In the genomic region with DNA sequence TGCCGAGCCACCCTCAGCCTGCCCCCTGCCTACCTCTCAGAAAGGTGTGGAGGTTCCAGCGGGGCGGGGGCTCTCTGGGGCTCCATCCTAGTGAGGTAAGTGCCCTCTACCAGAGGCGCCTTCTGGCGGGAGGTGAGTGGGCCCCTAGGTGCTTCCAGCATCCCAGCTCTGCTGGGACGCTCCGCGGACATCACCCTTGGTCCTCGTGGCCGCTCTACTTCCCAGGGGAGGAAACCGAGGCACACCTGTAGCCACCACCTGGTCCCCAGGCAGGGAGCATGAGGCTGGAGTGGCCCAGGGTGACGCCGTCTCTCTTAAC, we compare ENCODE assay signal across 9 cellular contexts. TPM values are rescaled to one million over a fixed set of nuclear protein-coding genes. Genes with fewer than 3 reads are reported as not detected.
DNase-seq lines count a peak whose midpoint lies in the region; ATAC-seq lines count a peak whose summit lies in the region.
"Had no signal": no experiment of that assay in that cellular context is flagged by ENCODE, and none has a peak within 500 bp of the region (broad histone marks: within the 10 kb centered on the region; RNA-seq: fewer than 3 reads in every experiment).

No MANE protein-coding gene starts in this region.

- CTCF ChIA-PET in activated CD8-positive, alpha-beta T cell treated with anti-CD3 and anti-CD28 coated beads, Interleukin-2, amount 10 ng/mL, durations not matched to agents 7 days and 5 days (lab: Charles Lee) = no interaction called here

- H3K4me3 Mint-ChIP-seq in activated CD8-positive, alpha-beta T cell treated with anti-CD3 and anti-CD28 coated beads, Interleukin-2, amount 10 ng/mL, durations not matched to agents 7 days and 5 days = peak overlapping the region; percentile 70
- peak overlapping the region; percentile 45 to 74 (median 58) for H3K4me3 Mint-ChIP-seq in immature natural killer cell
- peak overlapping the region; percentile 83 to 84 for H3K4me3 Mint-ChIP-seq in stimulated activated naive B cell treated with anti-CD40 and anti-IgM and Interleukin-4, amounts not matched to agents 10 μg/mL and 1 μg/mL and 100 μg/mL, for 72 hours

- ATAC-seq in activated CD8-positive, alpha-beta T cell treated with anti-CD3 and anti-CD28 coated beads, Interleukin-2, amount 10 ng/mL, durations not matched to agents 7 days and 5 days = no peak
- no peak for ATAC-seq in stimulated activated naive B cell treated with anti-CD40 and anti-IgM and Interleukin-4, amounts not matched to agents 10 μg/mL and 1 μg/mL and 100 μg/mL, for 72 hours (replicated peaks)

- peaks cover 9% of the 10 kb centered on the region for H3K36me3 Mint-ChIP-seq in activated CD8-positive, alpha-beta T cell treated with anti-CD3 and anti-CD28 coated beads, Interleukin-2, amount 10 ng/mL, durations not matched to agents 7 days and 5 days (ENCODE audit: low read depth)
- H3K36me3 Mint-ChIP-seq in immature natural killer cell = no peaks in the 10 kb centered on the region
- H3K36me3 Mint-ChIP-seq in stimulated activated naive B cell treated with anti-CD40 and anti-IgM and Interleukin-4, amounts not matched to agents 10 μg/mL and 1 μg/mL and 100 μg/mL, for 72 hours = peaks cover 7 to 10% of the 10 kb centered on the region in 2 donors

- no peaks in the 10 kb centered on the region for H3K27me3 Mint-ChIP-seq in activated CD8-positive, alpha-beta T cell treated with anti-CD3 and anti-CD28 coated beads, Interleukin-2, amount 10 ng/mL, durations not matched to agents 7 days and 5 days (ENCODE audit: low read depth)
- peaks cover 0 to 2% (median 0%) of the 10 kb centered on the region in 3 donors for H3K27me3 Mint-ChIP-seq in immature natural killer cell (ENCODE audit: low read depth in 3 of 3)
- H3K27me3 Mint-ChIP-seq in stimulated activated naive B cell treated with anti-CD40 and anti-IgM and Interleukin-4, amounts not matched to agents 10 μg/mL and 1 μg/mL and 100 μg/mL, for 72 hours = no peaks in the 10 kb centered on the region

- H3K9me3 Mint-ChIP-seq in activated CD8-positive, alpha-beta T cell treated with anti-CD3 and anti-CD28 coated beads, Interleukin-2, amount 10 ng/mL, durations not matched to agents 7 days and 5 days (ENCODE audit: insufficient read depth) = no peaks in the 10 kb centered on the region
- H3K9me3 Mint-ChIP-seq in immature natural killer cell = no peaks in the 10 kb centered on the region
- H3K9me3 Mint-ChIP-seq in stimulated activated naive B cell treated with anti-CD40 and anti-IgM and Interleukin-4, amounts not matched to agents 10 μg/mL and 1 μg/mL and 100 μg/mL, for 72 hours = no peaks in the 10 kb centered on the region

- peak; percentile 32 for DNase-seq in NCI-H2171 treated with DMSO at 0.1 percent for 48 hours (lab: John Stamatoyannopoulos, UW)
- no peak for DNase-seq in NCI-H2171 (lab: John Stamatoyannopoulos, UW)
- no peak for DNase-seq in activated CD8-positive, alpha-beta T cell treated with anti-CD3 and anti-CD28 coated beads, Interleukin-2, amount 10 ng/mL, durations not matched to agents 7 days and 5 days
- DNase-seq in immature natural killer cell = no peak
- DNase-seq in stimulated activated naive B cell treated with anti-CD40 and anti-IgM and Interleukin-4, amounts not matched to agents 10 μg/mL and 1 μg/mL and 100 μg/mL, for 72 hours = no peak
- DNase-seq in HUDEP-2 (lab: John Stamatoyannopoulos, UW; ENCODE audit: unreplicated experiment in 76 of 76) = no peak
- DNase-seq in hippocampal formation (lab: John Stamatoyannopoulos, UW) = no peak
- DNase-seq in GM03348 (ENCODE audit: low spot score) = no peak
- DNase-seq: HCEC 1CT had no signal

- H3K4me1 Mint-ChIP-seq in activated CD8-positive, alpha-beta T cell treated with anti-CD3 and anti-CD28 coated beads, Interleukin-2, amount 10 ng/mL, durations not matched to agents 7 days and 5 days (ENCODE audit: low read depth) = peaks cover 17% of the 10 kb centered on the region
- peaks cover 0 to 11% of the 10 kb centered on the region in 2 donors for H3K4me1 Mint-ChIP-seq in immature natural killer cell
- H3K4me1 Mint-ChIP-seq in stimulated activated naive B cell treated with anti-CD40 and anti-IgM and Interleukin-4, amounts not matched to agents 10 μg/mL and 1 μg/mL and 100 μg/mL, for 72 hours = peaks cover 24 to 58% of the 10 kb centered on the region in 2 donors

- POLR2A ChIA-PET in activated CD8-positive, alpha-beta T cell treated with anti-CD3 and anti-CD28 coated beads, Interleukin-2, amount 10 ng/mL, durations not matched to agents 7 days and 5 days (lab: Charles Lee) = interaction anchor here (0.9 kb wide), 1 partner anchor 52 kb away, joined by 4 read pairs; no protein-coding TSS in a partner anchor

- H3K27ac Mint-ChIP-seq in activated CD8-positive, alpha-beta T cell treated with anti-CD3 and anti-CD28 coated beads, Interleukin-2, amount 10 ng/mL, durations not matched to agents 7 days and 5 days = no peak overlapping the region
- no peak overlapping the region for H3K27ac Mint-ChIP-seq in immature natural killer cell
- peak overlapping the region; percentile 73 for H3K27ac Mint-ChIP-seq in stimulated activated naive B cell treated with anti-CD40 and anti-IgM and Interleukin-4, amounts not matched to agents 10 μg/mL and 1 μg/mL and 100 μg/mL, for 72 hours

RNA-seq across cellular contexts. Expression of gene MCRIP2, which starts 1.4 kb away (rescaled TPM):
- total RNA-seq in activated CD8-positive, alpha-beta T cell treated with anti-CD3 and anti-CD28 coated beads, Interleukin-2, amount 10 ng/mL, durations not matched to agents 7 days and 5 days = 10 to 100 TPM; 40.6 to 40.9 TPM
- polyA plus RNA-seq in immature natural killer cell = 10 to 100 TPM; 16.8 to 36.3 (median 22.8) TPM

RNA-seq across cellular contexts. Expression of gene WDR90, which starts 6.2 kb away (rescaled TPM):
- total RNA-seq in activated CD8-positive, alpha-beta T cell treated with anti-CD3 and anti-CD28 coated beads, Interleukin-2, amount 10 ng/mL, durations not matched to agents 7 days and 5 days = 100 to 1,000 TPM in 1 of 2 experiments, 10 to 100 TPM in 1; 96.8 to 106 TPM
- polyA plus RNA-seq in immature natural killer cell = 1 to 10 TPM in 2 of 3 donors, not detected in 1; 1.2 to 2.4 TPM

RNA-seq across cellular contexts. Expression of gene METTL26, which starts 6.9 kb away (rescaled TPM):
- total RNA-seq in activated CD8-positive, alpha-beta T cell treated with anti-CD3 and anti-CD28 coated beads, Interleukin-2, amount 10 ng/mL, durations not matched to agents 7 days and 5 days = 10 to 100 TPM; 89.0 to 94.0 TPM
- 100 to 1,000 TPM in 1 of 3 donors, 10 to 100 TPM in 2; 89.3 to 128 (median 93.9) TPM for polyA plus RNA-seq in immature natural killer cell

RNA-seq across cellular contexts. Expression of gene WFIKKN1, which starts 12.2 kb away (rescaled TPM):
- total RNA-seq in activated CD8-positive, alpha-beta T cell treated with anti-CD3 and anti-CD28 coated beads, Interleukin-2, amount 10 ng/mL, durations not matched to agents 7 days and 5 days = under 1 TPM; 0.47 to 0.68 TPM
- under 1 TPM in 2 of 3 donors, not detected in 1; 0.17 to 0.19 TPM for polyA plus RNA-seq in immature natural killer cell

RNA-seq across cellular contexts. Expression of gene RHOT2, which starts 24.9 kb away (rescaled TPM):
- total RNA-seq in activated CD8-positive, alpha-beta T cell treated with anti-CD3 and anti-CD28 coated beads, Interleukin-2, amount 10 ng/mL, durations not matched to agents 7 days and 5 days = 100 to 1,000 TPM; 135 to 139 TPM
- polyA plus RNA-seq in immature natural killer cell = 10 to 100 TPM; 36.8 to 53.3 (median 43.0) TPM
